ENCODE assay signal across 8 cellular contexts in genomic region chr11:85627998-85628770, GRCh38. TPM values are rescaled to one million over a fixed set of nuclear protein-coding genes. Genes with fewer than 3 reads are reported as not detected.
DNase-seq lines count a peak whose midpoint lies in the region; ATAC-seq and TF ChIP-seq lines count a peak whose summit lies in the region.

Gene TMEM126B (plus strand): TSS chr11:85628593. CDS start chr11:85628608, 15 bp downstream.

- H3K9me3 ChIP-seq in effector memory CD4-positive, alpha-beta T cell (ENCODE audit: control insufficient read depth, low read length), result no peaks in the 10 kb centered on the region

- ATAC-seq in memory B cell (ENCODE audit: low read depth), result peak; percentile 95

- H3K27me3 Mint-ChIP-seq in memory B cell, result no peaks in the 10 kb centered on the region

- H3K27ac Mint-ChIP-seq in memory B cell, result peak within 1 kb of the TSS; percentile 88

- H3K4me1 ChIP-seq in effector memory CD4-positive, alpha-beta T cell (ENCODE audit: control insufficient read depth, insufficient read depth, low read length, poor library complexity, severe bottlenecking), result peaks cover 9% of the 10 kb centered on the region

- no peaks in the 10 kb centered on the region for H3K27me3 ChIP-seq in effector memory CD4-positive, alpha-beta T cell (replicated peaks; ENCODE audit: control insufficient read depth, insufficient read depth, low read length, poor library complexity, severe bottlenecking)

- H3K36me3 Mint-ChIP-seq in memory B cell, result peaks cover 2% of the 10 kb centered on the region

- H3K27ac ChIP-seq in effector memory CD4-positive, alpha-beta T cell (ENCODE audit: insufficient read depth, low read length, poor library complexity, severe bottlenecking), result peak within 1 kb of the TSS; percentile 78

- no peaks in the 10 kb centered on the region for H3K36me3 ChIP-seq in effector memory CD4-positive, alpha-beta T cell (ENCODE audit: control insufficient read depth, insufficient read depth, low read length)

- no peaks in the 10 kb centered on the region for H3K9me3 Mint-ChIP-seq in memory B cell

- POLR2A ChIA-PET in activated CD8-positive, alpha-beta memory T cell treated with anti-CD3 and anti-CD28 coated beads for 36 hours (lab: Charles Lee), result interaction anchor here (0.5 to 2.6 kb wide), 6 partner anchors 20 to 632 kb away, joined by 3 to 11 read pairs (median 4); partner anchors contain the start of genes CREBZF and TMEM126A

- DNase-seq in CMK (ENCODE audit: low read depth) (peak; percentile 83), GM20000 (ENCODE audit: low spot score) (peak; percentile 87), HT-29 (ENCODE audit: low spot score) (peak; percentile 99), NOMO-1 (lab: John Stamatoyannopoulos, UW; ENCODE audit: unreplicated experiment in 2 of 2) (peak; percentile 98), memory B cell (ENCODE audit: low spot score in 2 of 2) (peak; percentile 87 to 90)
- DNase-seq in effector memory CD4-positive, alpha-beta T cell, result peak; percentile 89 to 93 (median 92)
- peak; percentile 92 for DNase-seq in stimulated activated CD8-positive, alpha-beta memory T cell treated with anti-CD3 and anti-CD28 coated beads, Interleukin-12 subunit alpha, Interleukin-12 subunit beta, amount 100 ng/mL, for 24 hours (ENCODE audit: extremely low read depth)

- CTCF ChIA-PET in activated CD8-positive, alpha-beta memory T cell treated with anti-CD3 and anti-CD28 coated beads for 36 hours (lab: Charles Lee), result interaction anchor here (1.3 to 1.4 kb wide), 2 partner anchors 20 to 227 kb away, joined by 3 to 4 read pairs; partner anchors contain the start of genes CCDC83 and TMEM126A

- peak within 1 kb of the TSS; percentile 71 for H3K4me3 ChIP-seq in effector memory CD4-positive, alpha-beta T cell (ENCODE audit: insufficient read depth, low read depth, low read length, poor library complexity, severe bottlenecking)

- peaks cover 22% of the 10 kb centered on the region for H3K4me1 Mint-ChIP-seq in memory B cell

- no peak for TF ChIP-seq CTCF in GM20000 (IDR thresholded peaks at IDR 0.05; ENCODE audit: extremely low read depth, missing control alignments)

- peak within 1 kb of the TSS; percentile 96 for H3K4me3 Mint-ChIP-seq in memory B cell

RNA-seq across cellular contexts. Expression of gene TMEM126B, which starts in this region (rescaled TPM):
- total RNA-seq in HT-29 (2014; rRNA removed; shearing (Covaris generic)), result 54.0 and 57.9 TPM in 2 replicates
- total RNA-seq in activated CD8-positive, alpha-beta memory T cell treated with anti-CD3 and anti-CD28 coated beads for 36 hours, result 10 to 100 TPM; 56.1 to 58.9 TPM

Comparison
In these comparisons a context has a peak if more than half of its experiments do, and no peak if none do; other contexts are left out.
1. Peak in every context shown above with its lines: DNase-seq, ATAC-seq, H3K4me3 ChIP-seq and H3K27ac ChIP-seq.